In the genomic region with DNA sequence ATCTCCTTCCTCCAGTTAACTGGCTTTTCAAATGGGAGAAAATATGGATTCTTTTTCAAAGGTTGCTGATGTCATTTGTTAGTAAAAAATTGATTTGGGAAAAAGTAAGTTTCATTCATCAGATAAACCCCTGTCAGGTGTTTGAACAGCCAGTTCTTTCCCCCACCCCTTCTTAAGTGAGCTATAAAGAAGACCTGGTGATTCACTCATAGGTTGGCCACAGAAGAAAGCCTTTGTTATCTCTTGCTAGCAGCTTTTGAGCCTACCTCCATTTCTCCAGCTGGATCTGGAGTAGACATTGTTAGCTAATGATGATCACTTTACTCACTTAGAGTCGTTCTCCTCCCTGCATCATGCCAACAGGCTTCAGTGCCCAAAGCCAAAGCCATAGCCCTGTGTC, we compare ENCODE assay signal across 1 cellular context.
A peak's percentile ranks its signal among the peaks of the same experiment; 100 is the strongest.
TF ChIP-seq lines count a peak whose summit lies in the region.

No MANE protein-coding gene starts in this region.

TF ChIP-seq in K562, 482 proteins besides CTCF, POLR2A, EP300 and RAD21 (continued from another document):
- TF ChIP-seq, protein P1, sequence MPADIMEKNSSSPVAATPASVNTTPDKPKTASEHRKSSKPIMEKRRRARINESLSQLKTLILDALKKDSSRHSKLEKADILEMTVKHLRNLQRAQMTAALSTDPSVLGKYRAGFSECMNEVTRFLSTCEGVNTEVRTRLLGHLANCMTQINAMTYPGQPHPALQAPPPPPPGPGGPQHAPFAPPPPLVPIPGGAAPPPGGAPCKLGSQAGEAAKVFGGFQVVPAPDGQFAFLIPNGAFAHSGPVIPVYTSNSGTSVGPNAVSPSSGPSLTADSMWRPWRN (IDR thresholded peaks at IDR 0.05; ENCODE audit: low read depth): 0 out of 2 replicates have a peak, but pooled peaks have one; percentile 24
- TF ChIP-seq CBX3 (IDR thresholded peaks at IDR 0.05; ENCODE audit: borderline replicate concordance in 1 of 2, low read length in 2 of 2) (peak in 1 of 2 experiments; percentile 56; a peak in 1 of 3 replicates), BCOR (IDR thresholded peaks at IDR 0.05) (no peak), YY1 (IDR thresholded peaks at IDR 0.05; ENCODE audit: borderline replicate concordance in 1 of 3, control insufficient read depth in 1 of 3, extremely low read depth in 1 of 3, insufficient read depth in 3 of 3, insufficient read length in 1 of 3, insufficient replicate concordance in 2 of 3, low read depth in 1 of 3, low read length in 2 of 3) (peak in 1 of 3 experiments; percentile 70), MECOM (CRISPR knock-in tag; IDR thresholded peaks at IDR 0.05) (no peak), JUN (IDR thresholded peaks at IDR 0.05; ENCODE audit: borderline replicate concordance, low read depth, low read length) (peak; percentile 50; the same call in 1 of the 2 replicates), JUN (CRISPR knock-in tag; IDR thresholded peaks at IDR 0.05; ENCODE audit: borderline replicate concordance) (no peak), ELF2 (CRISPR knock-in tag; IDR thresholded peaks at IDR 0.05) (no peak), ZNF143 (CRISPR knock-in tag; IDR thresholded peaks at IDR 0.05) (no peak), NONO (IDR thresholded peaks at IDR 0.05; ENCODE audit: low read depth in 2 of 2, low read length in 1 of 2) (no peak), ZNF785 (CRISPR knock-in tag; IDR thresholded peaks at IDR 0.05) (no peak), NR2F6 (CRISPR knock-in tag; IDR thresholded peaks at IDR 0.05) (no peak), RCOR1 (IDR thresholded peaks at IDR 0.05; ENCODE audit: borderline replicate concordance in 1 of 2, low read depth in 2 of 2, low read length in 2 of 2) (peak in 1 of 2 experiments; percentile 82; a peak in 2 of 4 replicates), RBM14 (IDR thresholded peaks at IDR 0.05; ENCODE audit: borderline replicate concordance, insufficient read depth, low read depth, low read length) (no peak), HMGN3 (IDR thresholded peaks at IDR 0.05; ENCODE audit: borderline replicate concordance, extremely low read depth, insufficient read length, low read depth, low read length) (no peak), HNRNPUL1 (IDR thresholded peaks at IDR 0.05; ENCODE audit: low read length) (no peak), NUFIP1 (IDR thresholded peaks at IDR 0.05; ENCODE audit: partially characterized antibody) (no peak), FOXK1 (CRISPR knock-in tag; IDR thresholded peaks at IDR 0.05; ENCODE audit: borderline replicate concordance) (no peak)
- TF ChIP-seq, protein P2, sequence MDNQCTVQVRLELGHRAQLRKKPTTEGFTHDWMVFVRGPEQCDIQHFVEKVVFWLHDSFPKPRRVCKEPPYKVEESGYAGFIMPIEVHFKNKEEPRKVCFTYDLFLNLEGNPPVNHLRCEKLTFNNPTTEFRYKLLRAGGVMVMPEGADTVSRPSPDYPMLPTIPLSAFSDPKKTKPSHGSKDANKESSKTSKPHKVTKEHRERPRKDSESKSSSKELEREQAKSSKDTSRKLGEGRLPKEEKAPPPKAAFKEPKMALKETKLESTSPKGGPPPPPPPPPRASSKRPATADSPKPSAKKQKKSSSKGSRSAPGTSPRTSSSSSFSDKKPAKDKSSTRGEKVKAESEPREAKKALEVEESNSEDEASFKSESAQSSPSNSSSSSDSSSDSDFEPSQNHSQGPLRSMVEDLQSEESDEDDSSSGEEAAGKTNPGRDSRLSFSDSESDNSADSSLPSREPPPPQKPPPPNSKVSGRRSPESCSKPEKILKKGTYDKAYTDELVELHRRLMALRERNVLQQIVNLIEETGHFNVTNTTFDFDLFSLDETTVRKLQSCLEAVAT (IDR thresholded peaks at IDR 0.05): peak in 1 of 2 experiments; percentile 16; a peak in 1 of 4 replicates
- TF ChIP-seq, protein P3, sequence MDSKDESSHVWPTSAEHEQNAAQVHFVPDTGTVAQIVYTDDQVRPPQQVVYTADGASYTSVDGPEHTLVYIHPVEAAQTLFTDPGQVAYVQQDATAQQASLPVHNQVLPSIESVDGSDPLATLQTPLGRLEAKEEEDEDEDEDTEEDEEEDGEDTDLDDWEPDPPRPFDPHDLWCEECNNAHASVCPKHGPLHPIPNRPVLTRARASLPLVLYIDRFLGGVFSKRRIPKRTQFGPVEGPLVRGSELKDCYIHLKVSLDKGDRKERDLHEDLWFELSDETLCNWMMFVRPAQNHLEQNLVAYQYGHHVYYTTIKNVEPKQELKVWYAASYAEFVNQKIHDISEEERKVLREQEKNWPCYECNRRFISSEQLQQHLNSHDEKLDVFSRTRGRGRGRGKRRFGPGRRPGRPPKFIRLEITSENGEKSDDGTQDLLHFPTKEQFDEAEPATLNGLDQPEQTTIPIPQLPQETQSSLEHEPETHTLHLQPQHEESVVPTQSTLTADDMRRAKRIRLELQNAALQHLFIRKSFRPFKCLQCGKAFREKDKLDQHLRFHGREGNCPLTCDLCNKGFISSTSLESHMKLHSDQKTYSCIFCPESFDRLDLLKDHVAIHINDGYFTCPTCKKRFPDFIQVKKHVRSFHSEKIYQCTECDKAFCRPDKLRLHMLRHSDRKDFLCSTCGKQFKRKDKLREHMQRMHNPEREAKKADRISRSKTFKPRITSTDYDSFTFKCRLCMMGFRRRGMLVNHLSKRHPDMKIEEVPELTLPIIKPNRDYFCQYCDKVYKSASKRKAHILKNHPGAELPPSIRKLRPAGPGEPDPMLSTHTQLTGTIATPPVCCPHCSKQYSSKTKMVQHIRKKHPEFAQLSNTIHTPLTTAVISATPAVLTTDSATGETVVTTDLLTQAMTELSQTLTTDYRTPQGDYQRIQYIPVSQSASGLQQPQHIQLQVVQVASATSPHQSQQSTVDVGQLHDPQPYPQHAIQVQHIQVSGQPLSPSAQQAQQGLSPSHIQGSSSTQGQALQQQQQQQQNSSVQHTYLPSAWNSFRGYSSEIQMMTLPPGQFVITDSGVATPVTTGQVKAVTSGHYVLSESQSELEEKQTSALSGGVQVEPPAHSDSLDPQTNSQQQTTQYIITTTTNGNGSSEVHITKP (IDR thresholded peaks at IDR 0.05; ENCODE audit: partially characterized antibody): peak; percentile 23
- TF ChIP-seq, protein P4, sequence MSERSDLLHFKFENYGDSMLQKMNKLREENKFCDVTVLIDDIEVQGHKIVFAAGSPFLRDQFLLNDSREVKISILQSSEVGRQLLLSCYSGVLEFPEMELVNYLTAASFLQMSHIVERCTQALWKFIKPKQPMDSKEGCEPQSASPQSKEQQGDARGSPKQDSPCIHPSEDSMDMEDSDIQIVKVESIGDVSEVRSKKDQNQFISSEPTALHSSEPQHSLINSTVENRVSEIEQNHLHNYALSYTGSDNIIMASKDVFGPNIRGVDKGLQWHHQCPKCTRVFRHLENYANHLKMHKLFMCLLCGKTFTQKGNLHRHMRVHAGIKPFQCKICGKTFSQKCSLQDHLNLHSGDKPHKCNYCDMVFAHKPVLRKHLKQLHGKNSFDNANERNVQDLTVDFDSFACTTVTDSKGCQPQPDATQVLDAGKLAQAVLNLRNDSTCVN (CRISPR knock-in tag; IDR thresholded peaks at IDR 0.05): no peak
- TF ChIP-seq, protein P5, sequence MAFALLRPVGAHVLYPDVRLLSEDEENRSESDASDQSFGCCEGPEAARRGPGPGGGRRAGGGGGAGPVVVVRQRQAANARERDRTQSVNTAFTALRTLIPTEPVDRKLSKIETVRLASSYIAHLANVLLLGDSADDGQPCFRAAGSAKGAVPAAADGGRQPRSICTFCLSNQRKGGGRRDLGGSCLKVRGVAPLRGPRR (CRISPR knock-in tag; IDR thresholded peaks at IDR 0.05): no peak
- TF ChIP-seq, protein P6, sequence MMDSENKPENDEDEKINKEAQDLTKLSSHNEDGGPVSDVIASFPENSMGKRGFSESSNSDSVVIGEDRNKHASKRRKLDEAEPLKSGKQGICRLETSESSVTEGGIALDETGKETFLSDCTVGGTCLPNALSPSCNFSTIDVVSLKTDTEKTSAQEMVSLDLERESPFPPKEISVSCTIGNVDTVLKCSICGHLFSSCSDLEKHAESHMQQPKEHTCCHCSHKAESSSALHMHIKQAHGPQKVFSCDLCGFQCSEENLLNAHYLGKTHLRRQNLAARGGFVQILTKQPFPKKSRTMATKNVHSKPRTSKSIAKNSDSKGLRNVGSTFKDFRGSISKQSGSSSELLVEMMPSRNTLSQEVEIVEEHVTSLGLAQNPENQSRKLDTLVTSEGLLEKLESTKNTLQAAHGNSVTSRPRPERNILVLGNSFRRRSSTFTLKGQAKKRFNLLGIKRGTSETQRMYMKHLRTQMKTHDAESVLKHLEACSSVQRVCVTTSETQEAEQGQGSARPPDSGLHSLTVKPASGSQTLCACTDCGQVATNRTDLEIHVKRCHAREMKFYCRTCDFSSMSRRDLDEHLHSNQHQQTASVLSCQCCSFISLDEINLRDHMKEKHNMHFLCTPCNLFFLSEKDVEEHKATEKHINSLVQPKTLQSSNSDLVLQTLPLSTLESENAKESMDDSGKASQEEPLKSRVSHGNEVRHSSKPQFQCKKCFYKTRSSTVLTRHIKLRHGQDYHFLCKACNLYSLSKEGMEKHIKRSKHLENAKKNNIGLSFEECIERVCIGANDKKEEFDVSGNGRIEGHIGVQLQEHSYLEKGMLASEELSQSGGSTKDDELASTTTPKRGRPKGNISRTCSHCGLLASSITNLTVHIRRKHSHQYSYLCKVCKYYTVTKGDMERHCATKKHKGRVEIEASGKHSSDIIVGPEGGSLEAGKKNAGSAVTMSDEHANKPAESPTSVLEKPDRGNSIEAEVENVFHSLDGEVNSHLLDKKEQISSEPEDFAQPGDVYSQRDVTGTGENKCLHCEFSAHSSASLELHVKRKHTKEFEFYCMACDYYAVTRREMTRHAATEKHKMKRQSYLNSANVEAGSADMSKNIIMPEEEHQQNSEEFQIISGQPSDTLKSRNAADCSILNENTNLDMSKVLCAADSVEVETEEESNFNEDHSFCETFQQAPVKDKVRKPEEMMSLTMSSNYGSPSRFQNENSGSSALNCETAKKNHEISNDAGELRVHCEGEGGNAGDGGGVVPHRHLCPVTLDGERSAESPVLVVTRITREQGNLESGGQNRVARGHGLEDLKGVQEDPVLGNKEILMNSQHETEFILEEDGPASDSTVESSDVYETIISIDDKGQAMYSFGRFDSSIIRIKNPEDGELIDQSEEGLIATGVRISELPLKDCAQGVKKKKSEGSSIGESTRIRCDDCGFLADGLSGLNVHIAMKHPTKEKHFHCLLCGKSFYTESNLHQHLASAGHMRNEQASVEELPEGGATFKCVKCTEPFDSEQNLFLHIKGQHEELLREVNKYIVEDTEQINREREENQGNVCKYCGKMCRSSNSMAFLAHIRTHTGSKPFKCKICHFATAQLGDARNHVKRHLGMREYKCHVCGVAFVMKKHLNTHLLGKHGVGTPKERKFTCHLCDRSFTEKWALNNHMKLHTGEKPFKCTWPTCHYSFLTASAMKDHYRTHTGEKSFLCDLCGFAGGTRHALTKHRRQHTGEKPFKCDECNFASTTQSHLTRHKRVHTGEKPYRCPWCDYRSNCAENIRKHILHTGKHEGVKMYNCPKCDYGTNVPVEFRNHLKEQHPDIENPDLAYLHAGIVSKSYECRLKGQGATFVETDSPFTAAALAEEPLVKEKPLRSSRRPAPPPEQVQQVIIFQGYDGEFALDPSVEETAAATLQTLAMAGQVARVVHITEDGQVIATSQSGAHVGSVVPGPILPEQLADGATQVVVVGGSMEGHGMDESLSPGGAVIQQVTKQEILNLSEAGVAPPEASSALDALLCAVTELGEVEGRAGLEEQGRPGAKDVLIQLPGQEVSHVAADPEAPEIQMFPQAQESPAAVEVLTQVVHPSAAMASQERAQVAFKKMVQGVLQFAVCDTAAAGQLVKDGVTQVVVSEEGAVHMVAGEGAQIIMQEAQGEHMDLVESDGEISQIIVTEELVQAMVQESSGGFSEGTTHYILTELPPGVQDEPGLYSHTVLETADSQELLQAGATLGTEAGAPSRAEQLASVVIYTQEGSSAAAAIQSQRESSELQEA (IDR thresholded peaks at IDR 0.05; ENCODE audit: low read depth): no peak
- TF ChIP-seq, protein P7, sequence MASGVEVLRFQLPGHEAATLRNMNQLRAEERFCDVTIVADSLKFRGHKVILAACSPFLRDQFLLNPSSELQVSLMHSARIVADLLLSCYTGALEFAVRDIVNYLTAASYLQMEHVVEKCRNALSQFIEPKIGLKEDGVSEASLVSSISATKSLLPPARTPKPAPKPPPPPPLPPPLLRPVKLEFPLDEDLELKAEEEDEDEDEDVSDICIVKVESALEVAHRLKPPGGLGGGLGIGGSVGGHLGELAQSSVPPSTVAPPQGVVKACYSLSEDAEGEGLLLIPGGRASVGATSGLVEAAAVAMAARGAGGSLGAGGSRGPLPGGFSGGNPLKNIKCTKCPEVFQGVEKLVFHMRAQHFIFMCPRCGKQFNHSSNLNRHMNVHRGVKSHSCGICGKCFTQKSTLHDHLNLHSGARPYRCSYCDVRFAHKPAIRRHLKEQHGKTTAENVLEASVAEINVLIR (CRISPR knock-in tag; IDR thresholded peaks at IDR 0.05): no peak
- TF ChIP-seq, protein P8, sequence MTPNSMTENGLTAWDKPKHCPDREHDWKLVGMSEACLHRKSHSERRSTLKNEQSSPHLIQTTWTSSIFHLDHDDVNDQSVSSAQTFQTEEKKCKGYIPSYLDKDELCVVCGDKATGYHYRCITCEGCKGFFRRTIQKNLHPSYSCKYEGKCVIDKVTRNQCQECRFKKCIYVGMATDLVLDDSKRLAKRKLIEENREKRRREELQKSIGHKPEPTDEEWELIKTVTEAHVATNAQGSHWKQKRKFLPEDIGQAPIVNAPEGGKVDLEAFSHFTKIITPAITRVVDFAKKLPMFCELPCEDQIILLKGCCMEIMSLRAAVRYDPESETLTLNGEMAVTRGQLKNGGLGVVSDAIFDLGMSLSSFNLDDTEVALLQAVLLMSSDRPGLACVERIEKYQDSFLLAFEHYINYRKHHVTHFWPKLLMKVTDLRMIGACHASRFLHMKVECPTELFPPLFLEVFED (CRISPR knock-in tag; conservative IDR thresholded peaks at IDR 0.05): no peak
